In the genomic region with DNA sequence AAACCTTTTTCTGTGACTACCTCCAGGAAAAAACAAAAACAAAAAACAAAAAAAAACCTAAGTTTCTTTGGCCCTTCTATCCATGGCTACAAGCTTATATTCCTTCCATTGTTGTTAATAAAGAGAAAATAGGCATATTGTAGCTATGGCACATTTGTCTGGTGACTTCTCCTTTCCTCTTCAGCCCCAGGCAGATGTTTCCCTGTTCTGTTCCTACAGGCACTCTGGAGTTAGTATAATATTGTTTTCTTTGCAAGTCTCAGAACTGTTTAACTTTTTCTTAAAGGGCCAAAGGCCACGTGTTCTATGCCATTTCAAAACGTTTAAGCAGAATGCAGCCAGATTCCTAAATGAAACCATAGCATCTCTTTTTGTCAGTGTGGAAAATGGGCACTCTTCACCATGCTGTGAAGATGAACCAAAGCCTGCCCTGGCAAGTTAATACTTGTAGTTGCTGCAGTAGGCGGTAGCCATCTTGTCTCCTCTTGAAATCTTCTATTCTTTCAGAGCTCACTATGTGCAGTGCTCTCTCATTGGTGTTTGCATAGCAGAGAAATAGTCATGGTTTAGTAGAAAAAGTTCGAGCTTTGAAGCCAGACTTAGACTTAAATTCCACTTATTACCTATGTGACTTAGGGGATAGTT, we compare ENCODE assay signal across 1 cellular context.
TF ChIP-seq lines count a peak whose summit lies in the region.

No MANE protein-coding gene starts in this region.

TF ChIP-seq in GM23338, 12 proteins besides CTCF, POLR2A, EP300 and RAD21 (continued from another document):
- TF ChIP-seq, protein P1, sequence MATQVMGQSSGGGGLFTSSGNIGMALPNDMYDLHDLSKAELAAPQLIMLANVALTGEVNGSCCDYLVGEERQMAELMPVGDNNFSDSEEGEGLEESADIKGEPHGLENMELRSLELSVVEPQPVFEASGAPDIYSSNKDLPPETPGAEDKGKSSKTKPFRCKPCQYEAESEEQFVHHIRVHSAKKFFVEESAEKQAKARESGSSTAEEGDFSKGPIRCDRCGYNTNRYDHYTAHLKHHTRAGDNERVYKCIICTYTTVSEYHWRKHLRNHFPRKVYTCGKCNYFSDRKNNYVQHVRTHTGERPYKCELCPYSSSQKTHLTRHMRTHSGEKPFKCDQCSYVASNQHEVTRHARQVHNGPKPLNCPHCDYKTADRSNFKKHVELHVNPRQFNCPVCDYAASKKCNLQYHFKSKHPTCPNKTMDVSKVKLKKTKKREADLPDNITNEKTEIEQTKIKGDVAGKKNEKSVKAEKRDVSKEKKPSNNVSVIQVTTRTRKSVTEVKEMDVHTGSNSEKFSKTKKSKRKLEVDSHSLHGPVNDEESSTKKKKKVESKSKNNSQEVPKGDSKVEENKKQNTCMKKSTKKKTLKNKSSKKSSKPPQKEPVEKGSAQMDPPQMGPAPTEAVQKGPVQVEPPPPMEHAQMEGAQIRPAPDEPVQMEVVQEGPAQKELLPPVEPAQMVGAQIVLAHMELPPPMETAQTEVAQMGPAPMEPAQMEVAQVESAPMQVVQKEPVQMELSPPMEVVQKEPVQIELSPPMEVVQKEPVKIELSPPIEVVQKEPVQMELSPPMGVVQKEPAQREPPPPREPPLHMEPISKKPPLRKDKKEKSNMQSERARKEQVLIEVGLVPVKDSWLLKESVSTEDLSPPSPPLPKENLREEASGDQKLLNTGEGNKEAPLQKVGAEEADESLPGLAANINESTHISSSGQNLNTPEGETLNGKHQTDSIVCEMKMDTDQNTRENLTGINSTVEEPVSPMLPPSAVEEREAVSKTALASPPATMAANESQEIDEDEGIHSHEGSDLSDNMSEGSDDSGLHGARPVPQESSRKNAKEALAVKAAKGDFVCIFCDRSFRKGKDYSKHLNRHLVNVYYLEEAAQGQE (IDR thresholded peaks at IDR 0.05; ENCODE audit: unreplicated experiment): no peak
- no peak for TF ChIP-seq ZNF114 (CRISPR knock-in tag; IDR thresholded peaks at IDR 0.05)
